ENCODE assay signal across 17 cellular contexts in genomic region chr6:155219858-155220301, GRCh38. TPM values are rescaled to one million over a fixed set of nuclear protein-coding genes. Genes with fewer than 3 reads are reported as not detected.
DNase-seq lines count a peak whose midpoint lies in the region; ATAC-seq and TF ChIP-seq lines count a peak whose summit lies in the region.
"Had no signal": no experiment of that assay in that cellular context is flagged by ENCODE, and none has a peak within 500 bp of the region (broad histone marks: within the 10 kb centered on the region; RNA-seq: fewer than 3 reads in every experiment).

No MANE protein-coding gene starts in this region.

- H3K9me3 ChIP-seq in neutrophil: no peaks in the 10 kb centered on the region
- H3K9me3 ChIP-seq: SJCRH30 had no signal

- H3K27me3 ChIP-seq in dorsolateral prefrontal cortex (no peaks in the 10 kb centered on the region), neutrophil (no peaks in the 10 kb centered on the region)
- H3K27me3 ChIP-seq: SJCRH30 had no signal

- TF ChIP-seq CTCF in dorsolateral prefrontal cortex (IDR thresholded peaks at IDR 0.05 in 54 of 56, conservative IDR thresholded peaks at IDR 0.05 in 2 of 56; ENCODE audit: low read depth in 1 of 56, partially characterized antibody in 56 of 56) (no peak), neutrophil (IDR thresholded peaks at IDR 0.05) (no peak)

- DNase-seq in AG08395 (ENCODE audit: low spot score) (peak; percentile 19), NCI-H1092 (lab: John Stamatoyannopoulos, UW) (peak; percentile 34), dorsolateral prefrontal cortex (peak in 4 of 10 donors; percentile 36 to 67 (median 48)), DMS153 (lab: John Stamatoyannopoulos, UW) (no peak), foreskin melanocyte (no peak)
- DNase-seq in activated T-cell treated with anti-CD3 and anti-CD28 coated beads, Interleukin-2, amount 50 U/mL, for 48 hours: no peak
- DNase-seq: activated CD4-positive, CD25-positive, alpha-beta regulatory T cell treated with anti-CD3 and anti-CD28 coated beads, Interleukin-2, amount 50 U/mL, for 72 hours; effector memory CD8-positive, alpha-beta T cell; Kasumi-1; naive B cell; NCI-H146; retina; SJCRH30 had no signal

- no peak for ATAC-seq in HG02642 (IDR thresholded peaks at IDR 0.05; ENCODE audit: poor library complexity, unreplicated experiment)
- ATAC-seq: effector memory CD8-positive, alpha-beta T cell had no signal

- H3K4me3 ChIP-seq in dorsolateral prefrontal cortex (peak overlapping the region in 47 of 59 donors; percentile 6 to 67 (median 34)), neutrophil (ENCODE audit: low read depth in 1 of 2, low read length in 1 of 2) (no peak overlapping the region)
- H3K4me3 ChIP-seq: SJCRH30 had no signal

- intact Hi-C loops in dorsolateral prefrontal cortex (cut with DNase I): no loop called here

- H3K27ac ChIP-seq in dorsolateral prefrontal cortex (peak overlapping the region in 47 of 59 donors; percentile 3 to 89 (median 63)), neutrophil (peak overlapping the region; percentile 95)
- H3K27ac ChIP-seq: SJCRH30 had no signal

- H3K4me1 ChIP-seq in neutrophil (ENCODE audit: control insufficient read depth in 1 of 2, insufficient read depth in 1 of 2, low read depth in 1 of 2, low read length in 1 of 2): peaks cover 51 to 53% of the 10 kb centered on the region in 2 experiments
- H3K4me1 ChIP-seq: SJCRH30 had no signal

- H3K36me3 ChIP-seq in neutrophil: no peaks in the 10 kb centered on the region
- H3K36me3 ChIP-seq: SJCRH30 had no signal

RNA-seq across cellular contexts. Expression of gene CLDN20, which starts 43.9 kb away (rescaled TPM):
- 1 to 10 TPM in 23 of 120 experiments, under 1 TPM in 60, not detected in 37; 0.32 to 1.8 (median 0.77) TPM for total RNA-seq in dorsolateral prefrontal cortex
- total RNA-seq: HT-29, SJCRH30, subcutaneous adipose tissue had no signal

Comparison
In these comparisons a context has a peak if more than half of its experiments do, and no peak if none do; other contexts are left out.
1. DNase-seq: peak in AG08395 (single experiment) and NCI-H1092 (single experiment); none in DMS153 (single experiment), activated T-cell treated with anti-CD3 and anti-CD28 coated beads, Interleukin-2, amount 50 U/mL, for 48 hours (0 of 2) and foreskin melanocyte (single experiment).
2. H3K4me3 ChIP-seq: peak in dorsolateral prefrontal cortex (47 of 59); none in neutrophil (0 of 2).